In the genomic region with DNA sequence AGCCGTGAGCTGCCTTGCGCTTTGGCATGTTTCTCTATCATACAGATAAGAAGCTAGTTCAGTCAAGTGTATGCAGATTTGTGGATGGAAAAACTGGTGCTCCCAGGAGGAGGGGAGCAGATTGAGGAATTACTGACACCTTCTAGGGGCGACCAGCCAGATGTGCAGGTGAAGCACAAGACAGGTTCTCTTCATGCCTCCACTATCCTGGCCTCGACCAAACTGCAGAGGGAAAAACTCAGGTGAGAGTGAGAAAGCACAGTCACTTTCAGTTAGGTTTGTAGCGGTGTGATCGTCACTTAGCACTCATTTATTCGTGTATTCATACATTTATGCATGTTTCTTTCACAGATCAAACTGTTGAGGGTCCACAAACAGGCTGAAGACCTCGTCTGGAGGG, we compare ENCODE assay signal across 8 cellular contexts. TPM values are rescaled to one million over a fixed set of nuclear protein-coding genes. Genes with fewer than 3 reads are reported as not detected.
DNase-seq lines count a peak whose midpoint lies in the region; ATAC-seq and TF ChIP-seq lines count a peak whose summit lies in the region.

No MANE protein-coding gene starts in this region.

- no peak overlapping the region for H3K23ac ChIP-seq in mesenchymal stem cell (ENCODE audit: low read length in 2 of 2)

- H3K4me3 Mint-ChIP-seq in brain: peak overlapping the region; percentile 88 to 96 (median 94)

- peaks cover 17% of the 10 kb centered on the region for H3K27me3 Mint-ChIP-seq in brain

- peak overlapping the region; percentile 57 for H2BK120ac ChIP-seq in mesenchymal stem cell (ENCODE audit: low read depth, low read length)

- H3K4me1 ChIP-seq in mesenchymal stem cell (ENCODE audit: control insufficient read depth, insufficient read depth, low read depth, low read length): peaks cover 21% of the 10 kb centered on the region
- no peaks in the 10 kb centered on the region for H3K4me1 ChIP-seq in urinary bladder (ENCODE audit: insufficient read depth)

- H3K36me3 ChIP-seq in mesenchymal stem cell (ENCODE audit: control insufficient read depth in 1 of 2, insufficient read depth in 2 of 2, low read depth in 1 of 2, low read length in 2 of 2) (peaks cover 15 to 20% of the 10 kb centered on the region in 2 experiments), urinary bladder (ENCODE audit: insufficient read depth) (no peaks in the 10 kb centered on the region)

- H2BK12ac ChIP-seq in mesenchymal stem cell (ENCODE audit: low read length in 2 of 2): no peak overlapping the region

- H3K4me3 ChIP-seq in mesenchymal stem cell (ENCODE audit: insufficient read depth in 1 of 2, low read depth in 1 of 2, low read length in 2 of 2) (peak overlapping the region in 1 of 2 experiments; percentile 92), urinary bladder (ENCODE audit: low read depth, low read length) (peak overlapping the region; percentile 92)

- H3K9me3 ChIP-seq in mesenchymal stem cell (ENCODE audit: control insufficient read depth, low read length): no peaks in the 10 kb centered on the region

- H3K79me1 ChIP-seq in mesenchymal stem cell (replicated peaks; ENCODE audit: low read length, poor library complexity, severe bottlenecking): peaks cover 11% of the 10 kb centered on the region

- H3K27ac Mint-ChIP-seq in brain: peak overlapping the region; percentile 87 to 97 (median 95)

- H3K27ac ChIP-seq in mesenchymal stem cell (ENCODE audit: low read length, poor library complexity, severe bottlenecking) (peak overlapping the region; percentile 79), urinary bladder (ENCODE audit: low read depth) (peak overlapping the region; percentile 69)

- DNase-seq in cardiac septum (ENCODE audit: low spot score) (peak; percentile 20), left cardiac atrium (no peak), mesenchymal stem cell (no peak), Ammon's horn (ENCODE audit: low spot score) (no peak)

- H3K27me3 ChIP-seq in mesenchymal stem cell (ENCODE audit: control insufficient read depth in 1 of 2, insufficient read depth in 1 of 2, low read length in 2 of 2): no peaks in the 10 kb centered on the region

- peak overlapping the region; percentile 83 for H2AFZ ChIP-seq in mesenchymal stem cell (ENCODE audit: low read depth, low read length)

- H3K4me2 ChIP-seq in mesenchymal stem cell (ENCODE audit: low read length, poor library complexity, severe bottlenecking): peak overlapping the region; percentile 87

- ATAC-seq in left cardiac atrium (no peak), GM18858 (IDR thresholded peaks at IDR 0.05; ENCODE audit: unreplicated experiment) (no peak), HG03457 (IDR thresholded peaks at IDR 0.05; ENCODE audit: unreplicated experiment) (no peak)

- intact Hi-C loops in cardiac septum (cut with DNase I) (no loop called here), left cardiac atrium (cut with DNase I) (no loop called here)

- peak overlapping the region; percentile 94 for H4K8ac ChIP-seq in mesenchymal stem cell (ENCODE audit: low read length)

- H4K91ac ChIP-seq in mesenchymal stem cell (ENCODE audit: low read length): peak overlapping the region; percentile 95

- TF ChIP-seq CTCF in brain (conservative IDR thresholded peaks at IDR 0.05): no peak

- H2AK5ac ChIP-seq in mesenchymal stem cell (ENCODE audit: low read length, severe bottlenecking): no peak overlapping the region

- peaks cover 49% of the 10 kb centered on the region for H3K4me1 Mint-ChIP-seq in brain

- 31% methylated on average over 6 of the region's 8 CpGs for WGBS in mesenchymal stem cell
- 13% methylated on average over 8 of the region's 8 CpGs for WGBS in urinary bladder

- peak overlapping the region; percentile 90 to 98 for H3K18ac ChIP-seq in mesenchymal stem cell (ENCODE audit: low read depth in 1 of 2, low read length in 2 of 2)

- H3K4ac ChIP-seq in mesenchymal stem cell (ENCODE audit: low read depth in 1 of 2, low read length in 2 of 2): peak overlapping the region; percentile 80 to 94

- H3K14ac ChIP-seq in mesenchymal stem cell (ENCODE audit: low read length in 2 of 2): no peak overlapping the region

- peaks cover 15% of the 10 kb centered on the region for H3K36me3 Mint-ChIP-seq in brain

- H3K9me3 Mint-ChIP-seq in brain: no peaks in the 10 kb centered on the region

- H2BK5ac ChIP-seq in mesenchymal stem cell (ENCODE audit: low read depth, low read length, poor library complexity, severe bottlenecking): no peak overlapping the region

- H2BK15ac ChIP-seq in mesenchymal stem cell (ENCODE audit: low read depth, poor library complexity, severe bottlenecking): no peak overlapping the region

- H3K9ac ChIP-seq in mesenchymal stem cell (ENCODE audit: low read length): peak overlapping the region; percentile 94

RNA-seq across cellular contexts. Expression of gene DBNL, which starts 0.6 kb away (rescaled TPM):
- total RNA-seq in cardiac septum (48.9 TPM), left cardiac atrium (10 to 100 TPM; 42.1 to 48.7 TPM), urinary bladder (56.0 TPM)
- polyA plus RNA-seq in brain (ENCODE audit: insufficient read depth, low read depth, low replicate concordance) (115 TPM), urinary bladder (111 TPM)
- polyA plus RNA-seq in mesenchymal stem cell (2013, experiment 1 of 2): 51.9 TPM
- 52.3 TPM for polyA plus RNA-seq in mesenchymal stem cell (2013, experiment 2 of 2)

RNA-seq across cellular contexts. Expression of gene PGAM2, which starts 21.5 kb away (rescaled TPM):
- total RNA-seq in cardiac septum (322 TPM), left cardiac atrium (1,000 to 10,000 TPM in 1 of 2 donors, 100 to 1,000 TPM in 1; 799 to 1,159 TPM), urinary bladder (3.1 TPM)
- polyA plus RNA-seq in brain (ENCODE audit: insufficient read depth, low read depth, low replicate concordance) (141 TPM), urinary bladder (0.71 TPM)
- not detected for polyA plus RNA-seq in mesenchymal stem cell (2013, experiment 1 of 2)
- not detected for polyA plus RNA-seq in mesenchymal stem cell (2013, experiment 2 of 2)

RNA-seq across cellular contexts. Expression of gene POLM, which starts 38.4 kb away (rescaled TPM):
- total RNA-seq in cardiac septum (13.9 TPM), left cardiac atrium (10 to 100 TPM; 20.0 to 22.1 TPM), urinary bladder (10.2 TPM)
- polyA plus RNA-seq in brain (ENCODE audit: insufficient read depth, low read depth, low replicate concordance) (9.1 TPM), urinary bladder (22.2 TPM)
- 6.5 TPM for polyA plus RNA-seq in mesenchymal stem cell (2013, experiment 1 of 2)
- 5.7 TPM for polyA plus RNA-seq in mesenchymal stem cell (2013, experiment 2 of 2)

RNA-seq across cellular contexts. Expression of gene SPDYE1, which starts 46.2 kb away (rescaled TPM):
- 0.13 TPM for total RNA-seq in cardiac septum
- total RNA-seq in left cardiac atrium: not detected
- not detected for polyA plus RNA-seq in brain (ENCODE audit: insufficient read depth, low read depth, low replicate concordance)
- not detected for polyA plus RNA-seq in mesenchymal stem cell (2013, experiment 1 of 2)
- polyA plus RNA-seq in mesenchymal stem cell (2013, experiment 2 of 2): not detected
- total RNA-seq in urinary bladder: not detected
- not detected for polyA plus RNA-seq in urinary bladder

Comparison
In these comparisons a context has a peak if more than half of its experiments do, and no peak if none do; other contexts are left out.
1. RNA of gene PGAM2, which starts 21.5 kb away (total RNA-seq): 799 to 1,159 TPM in left cardiac atrium and 322 TPM in cardiac septum (single experiment); 3.1 TPM in urinary bladder (single experiment); every median in the first group is over 10 times any median in the second.